In genomic region chr6:9502991-9503761, GRCh38 we compare ENCODE assay signal across 14 cellular contexts.
DNase-seq lines count a peak whose midpoint lies in the region; ATAC-seq and TF ChIP-seq lines count a peak whose summit lies in the region.
"Had no signal": no experiment of that assay in that cellular context is flagged by ENCODE, and none has a peak within 500 bp of the region (broad histone marks: within the 10 kb centered on the region; RNA-seq: fewer than 3 reads in every experiment).

No MANE protein-coding gene starts in this region.

- H3K9me3 Mint-ChIP-seq in activated naive CD8-positive, alpha-beta T cell treated with anti-CD3 and anti-CD28 coated beads, Interleukin-2, amount 50 U/mL, for 24 hours, result peaks cover 4% of the 10 kb centered on the region
- H3K9me3 Mint-ChIP-seq: stimulated activated memory B cell treated with anti-CD40 and anti-IgM and Interleukin-4, amounts not matched to agents 10 μg/mL and 1 μg/mL and 100 μg/mL, for 72 hours had no signal

- no peak overlapping the region for H3K4me3 Mint-ChIP-seq in activated naive CD8-positive, alpha-beta T cell treated with anti-CD3 and anti-CD28 coated beads, Interleukin-2, amount 50 U/mL, for 24 hours
- H3K4me3 Mint-ChIP-seq: CD4-positive, CD25-positive, alpha-beta regulatory T cell; natural killer cell treated with Interleukin-12 subunit alpha and Interleukin-12 subunit beta and Interleukin-15 and Interleukin-18, amount 100 ng/mL, for 72 hours; stimulated activated memory B cell treated with anti-CD40 and anti-IgM and Interleukin-4, amounts not matched to agents 10 μg/mL and 1 μg/mL and 100 μg/mL, for 72 hours had no signal

- H3K4me1 Mint-ChIP-seq in activated naive CD8-positive, alpha-beta T cell treated with anti-CD3 and anti-CD28 coated beads, Interleukin-2, amount 50 U/mL, for 24 hours, result no peaks in the 10 kb centered on the region
- H3K4me1 Mint-ChIP-seq: CD4-positive, CD25-positive, alpha-beta regulatory T cell; stimulated activated memory B cell treated with anti-CD40 and anti-IgM and Interleukin-4, amounts not matched to agents 10 μg/mL and 1 μg/mL and 100 μg/mL, for 72 hours had no signal

- H3K36me3 ChIP-seq in BJ (ENCODE audit: control insufficient read depth, insufficient read depth, low read length) (no peaks in the 10 kb centered on the region), mucosa of descending colon (ENCODE audit: low read depth) (no peaks in the 10 kb centered on the region)

- intact Hi-C loops in mucosa of descending colon (cut with DNase I, micrococcal nuclease), result no loop called here

- H3K27me3 ChIP-seq in BJ (ENCODE audit: control insufficient read depth, insufficient read depth, low read length), result no peaks in the 10 kb centered on the region

- DNase-seq in BJ (ENCODE audit: low read depth), result peak; percentile 76
- DNase-seq in LHCN-M2 (ENCODE audit: low read depth), result peak; percentile 57
- peak; percentile 82 for DNase-seq in astrocyte of the hippocampus (ENCODE audit: low read depth, low spot score)
- peak; percentile 9 for DNase-seq in kidney glomerular epithelial cell (lab: John Stamatoyannopoulos, UW)
- DNase-seq in activated naive CD8-positive, alpha-beta T cell treated with anti-CD3 and anti-CD28 coated beads, Interleukin-2, amount 50 U/mL, for 24 hours, result no peak
- DNase-seq in mucosa of descending colon, result no peak
- DNase-seq: activated effector memory CD4-positive, alpha-beta T cell treated with anti-CD3 and anti-CD28 coated beads, Interleukin-2, amount 50 U/mL, for 16 hours; CD4-positive, CD25-positive, alpha-beta regulatory T cell; effector memory CD4-positive, alpha-beta T cell; RPMI8226 had no signal

- CTCF ChIA-PET in BJ (lab: Yijun Ruan, JAX), result interaction anchor here (0.6 kb wide), 1 partner anchor 942 kb away, joined by 3 read pairs; no protein-coding TSS in a partner anchor

- no peaks in the 10 kb centered on the region for H3K27me3 Mint-ChIP-seq in activated naive CD8-positive, alpha-beta T cell treated with anti-CD3 and anti-CD28 coated beads, Interleukin-2, amount 50 U/mL, for 24 hours
- H3K27me3 Mint-ChIP-seq: CD4-positive, CD25-positive, alpha-beta regulatory T cell; natural killer cell treated with Interleukin-12 subunit alpha and Interleukin-12 subunit beta and Interleukin-15 and Interleukin-18, amount 100 ng/mL, for 72 hours; stimulated activated memory B cell treated with anti-CD40 and anti-IgM and Interleukin-4, amounts not matched to agents 10 μg/mL and 1 μg/mL and 100 μg/mL, for 72 hours had no signal

- POLR2A ChIA-PET in BJ (lab: Charles Lee), result no interaction called here

- no peaks in the 10 kb centered on the region for H3K4me1 ChIP-seq in mucosa of descending colon (ENCODE audit: low read depth)

- H3K27ac Mint-ChIP-seq in activated naive CD8-positive, alpha-beta T cell treated with anti-CD3 and anti-CD28 coated beads, Interleukin-2, amount 50 U/mL, for 24 hours, result no peak overlapping the region
- H3K27ac Mint-ChIP-seq: CD4-positive, CD25-positive, alpha-beta regulatory T cell; natural killer cell treated with Interleukin-12 subunit alpha and Interleukin-12 subunit beta and Interleukin-15 and Interleukin-18, amount 100 ng/mL, for 72 hours; stimulated activated memory B cell treated with anti-CD40 and anti-IgM and Interleukin-4, amounts not matched to agents 10 μg/mL and 1 μg/mL and 100 μg/mL, for 72 hours had no signal

- H3K9me3 ChIP-seq in mucosa of descending colon, result no peaks in the 10 kb centered on the region

- ATAC-seq in activated naive CD8-positive, alpha-beta T cell treated with anti-CD3 and anti-CD28 coated beads, Interleukin-2, amount 50 U/mL, for 24 hours, result no peak
- ATAC-seq in mucosa of descending colon (no peak), HG02938 (IDR thresholded peaks at IDR 0.05; ENCODE audit: unreplicated experiment) (no peak), GM19452 (IDR thresholded peaks at IDR 0.05; ENCODE audit: unreplicated experiment) (no peak)
- ATAC-seq: natural killer cell treated with Interleukin-12 subunit alpha and Interleukin-12 subunit beta and Interleukin-15 and Interleukin-18, amount 100 ng/mL, for 72 hours; stimulated activated memory B cell treated with anti-CD40 and anti-IgM and Interleukin-4, amounts not matched to agents 10 μg/mL and 1 μg/mL and 100 μg/mL, for 72 hours had no signal

- H3K4me3 ChIP-seq in BJ (ENCODE audit: low read depth, low read length) (no peak overlapping the region), mucosa of descending colon (no peak overlapping the region)

- no peaks in the 10 kb centered on the region for H3K36me3 Mint-ChIP-seq in activated naive CD8-positive, alpha-beta T cell treated with anti-CD3 and anti-CD28 coated beads, Interleukin-2, amount 50 U/mL, for 24 hours (ENCODE audit: low read depth)
- H3K36me3 Mint-ChIP-seq: CD4-positive, CD25-positive, alpha-beta regulatory T cell; natural killer cell treated with Interleukin-12 subunit alpha and Interleukin-12 subunit beta and Interleukin-15 and Interleukin-18, amount 100 ng/mL, for 72 hours; stimulated activated memory B cell treated with anti-CD40 and anti-IgM and Interleukin-4, amounts not matched to agents 10 μg/mL and 1 μg/mL and 100 μg/mL, for 72 hours had no signal

- TF ChIP-seq CTCF in BJ (IDR thresholded peaks at IDR 0.05; ENCODE audit: insufficient read depth, low read depth, low read length), result no peak
- TF ChIP-seq CTCF in mucosa of descending colon (IDR thresholded peaks at IDR 0.05), result no peak

Comparison
In these comparisons a context has a peak if more than half of its experiments do, and no peak if none do; other contexts are left out.
1. DNase-seq: peak in BJ (single experiment), LHCN-M2 (single experiment), astrocyte of the hippocampus (single experiment) and kidney glomerular epithelial cell (single experiment); none in activated naive CD8-positive, alpha-beta T cell treated with anti-CD3 and anti-CD28 coated beads, Interleukin-2, amount 50 U/mL, for 24 hours (single experiment) and mucosa of descending colon (0 of 3).